In genomic region chr4:52834641-52835456, GRCh38 we compare ENCODE assay signal across 1 cellular context.
TF ChIP-seq lines count a peak whose summit lies in the region.

No MANE protein-coding gene starts in this region.

TF ChIP-seq in WTC11, 78 proteins besides CTCF, POLR2A, EP300 and RAD21 (continued from another document):
- TF ChIP-seq ZSCAN18 (CRISPR knock-in tag; IDR thresholded peaks at IDR 0.05) (peak; percentile 90), ZNF532 (CRISPR knock-in tag; IDR thresholded peaks at IDR 0.05; ENCODE audit: borderline replicate concordance) (peak; percentile 97), CREM (CRISPR knock-in tag; IDR thresholded peaks at IDR 0.05) (0 out of 2 replicates have a peak, but pooled peaks have one; percentile 48), ETV6 (CRISPR knock-in tag; IDR thresholded peaks at IDR 0.05) (peak; percentile 54; the same call in 1 of the 2 replicates), TEAD1 (CRISPR knock-in tag; IDR thresholded peaks at IDR 0.05) (peak; percentile 97), TEAD4 (CRISPR knock-in tag; IDR thresholded peaks at IDR 0.05) (peak; percentile 43; the same call in 1 of the 2 replicates), NFE2L1 (CRISPR knock-in tag; IDR thresholded peaks at IDR 0.05) (0 out of 2 replicates have a peak, but pooled peaks have one; percentile 13), SP1 (CRISPR knock-in tag; conservative IDR thresholded peaks at IDR 0.05) (peak; percentile 31; the same call in 1 of the 2 replicates), ZNF671 (CRISPR knock-in tag; IDR thresholded peaks at IDR 0.05) (peak; percentile 8; the same call in 1 of the 2 replicates)
TF ChIP-seq in WTC11: peak in this region for 16; not testable (repeated sequence) for 62.
